ENCODE assay signal across 9 cellular contexts in genomic region chr19:51259348-51260245, GRCh38. TPM values are rescaled to one million over a fixed set of nuclear protein-coding genes. Genes with fewer than 3 reads are reported as not detected.
DNase-seq lines count a peak whose midpoint lies in the region; ATAC-seq and TF ChIP-seq lines count a peak whose summit lies in the region.
"Had no signal": no experiment of that assay in that cellular context is flagged by ENCODE, and none has a peak within 500 bp of the region (broad histone marks: within the 10 kb centered on the region; RNA-seq: fewer than 3 reads in every experiment).

No MANE protein-coding gene starts in this region.

- TF ChIP-seq CTCF in RWPE2 (IDR thresholded peaks at IDR 0.05; ENCODE audit: poor library complexity, severe bottlenecking) (peak; percentile 83), body of pancreas (IDR thresholded peaks at IDR 0.05) (peak in 6 of 7 experiments; percentile 36 to 61 (median 45)), lower lobe of right lung (IDR thresholded peaks at IDR 0.05) (peak; percentile 65), upper lobe of right lung (IDR thresholded peaks at IDR 0.05) (peak; percentile 62)

- no peaks in the 10 kb centered on the region for H3K4me1 ChIP-seq in RWPE2 (ENCODE audit: insufficient read depth, poor library complexity, severe bottlenecking)
- H3K4me1 ChIP-seq in body of pancreas, result no peaks in the 10 kb centered on the region
- no peaks in the 10 kb centered on the region for H3K4me1 ChIP-seq in lower lobe of right lung
- no peaks in the 10 kb centered on the region for H3K4me1 ChIP-seq in upper lobe of right lung

- peak; percentile 42 for DNase-seq in CMK (ENCODE audit: low read depth)
- peak; percentile 65 for DNase-seq in H7
- no peak for DNase-seq in RWPE2 (ENCODE audit: low spot score)
- peak in 3 of 4 donors; percentile 16 to 30 (median 17) for DNase-seq in body of pancreas
- no peak for DNase-seq in lower lobe of right lung
- DNase-seq in upper lobe of right lung, result no peak
- DNase-seq in NCI-H1048 (lab: John Stamatoyannopoulos, UW), result no peak

- H3K27ac ChIP-seq in RWPE2 (ENCODE audit: poor library complexity, severe bottlenecking), result no peak overlapping the region
- no peak overlapping the region for H3K27ac ChIP-seq in body of pancreas
- H3K27ac ChIP-seq in lower lobe of right lung, result no peak overlapping the region
- H3K27ac ChIP-seq in upper lobe of right lung, result no peak overlapping the region

- ATAC-seq in RWPE2 (ENCODE audit: low read depth) (peak; percentile 50; the same call in 1 of the 3 replicates), body of pancreas (no peak), lower lobe of right lung (peak in 1 of 2 donors; percentile 29), upper lobe of right lung (peak; percentile 75), HG03280 (IDR thresholded peaks at IDR 0.05; ENCODE audit: unreplicated experiment) (no peak)

- H3K9me3 ChIP-seq in RWPE2 (ENCODE audit: severe bottlenecking), result no peaks in the 10 kb centered on the region
- H3K9me3 ChIP-seq in body of pancreas, result no peaks in the 10 kb centered on the region
- H3K9me3 ChIP-seq in lower lobe of right lung, result no peaks in the 10 kb centered on the region
- H3K9me3 ChIP-seq in upper lobe of right lung, result no peaks in the 10 kb centered on the region

- 14 to 16% methylated on average over 5 of the region's 5 CpGs for WGBS in body of pancreas, 2 donors

- intact Hi-C loops in body of pancreas (cut with DNase I) (no loop called here), lower lobe of right lung (cut with DNase I) (no loop called here), upper lobe of right lung (cut with DNase I) (no loop called here)

- no peak for TF ChIP-seq POLR2A in body of pancreas (IDR thresholded peaks at IDR 0.05)

- H3K4me3 ChIP-seq in H7 (ENCODE audit: insufficient read depth, low read depth, low read length) (no peak overlapping the region), RWPE2 (ENCODE audit: severe bottlenecking) (no peak overlapping the region), body of pancreas (no peak overlapping the region), lower lobe of right lung (no peak overlapping the region), upper lobe of right lung (no peak overlapping the region)

- H3K27me3 ChIP-seq in H7 (ENCODE audit: control insufficient read depth, insufficient read depth, low read length) (no peaks in the 10 kb centered on the region), RWPE2 (ENCODE audit: insufficient read depth, poor library complexity, severe bottlenecking) (peaks cover 44% of the 10 kb centered on the region), body of pancreas (no peaks in the 10 kb centered on the region), lower lobe of right lung (ENCODE audit: low read depth) (peaks cover 10% of the 10 kb centered on the region), upper lobe of right lung (peaks cover 16% of the 10 kb centered on the region)

- H3K36me3 ChIP-seq in H7 (replicated peaks; ENCODE audit: control insufficient read depth, insufficient read depth, low read length), result no peaks in the 10 kb centered on the region
- H3K36me3 ChIP-seq in RWPE2 (ENCODE audit: low read depth), result no peaks in the 10 kb centered on the region
- H3K36me3 ChIP-seq in body of pancreas (replicated peaks in 1 of 2; ENCODE audit: insufficient read depth in 1 of 2, low read depth in 2 of 2), result no peaks in the 10 kb centered on the region
- no peaks in the 10 kb centered on the region for H3K36me3 ChIP-seq in lower lobe of right lung
- no peaks in the 10 kb centered on the region for H3K36me3 ChIP-seq in upper lobe of right lung

RNA-seq across cellular contexts. Expression of gene SIGLECL1, which starts 8.7 kb away (rescaled TPM):
- total RNA-seq in H7 (2014; rRNA removed; shearing (Covaris generic)), result not detected in 2 replicates
- total RNA-seq in body of pancreas, result not detected
- not detected for total RNA-seq in lower lobe of right lung
- not detected for total RNA-seq in upper lobe of right lung
- total RNA-seq: T-helper 1 cell treated with Interleukin-12 subunit alpha and Interleukin-12 subunit beta and Interleukin-4 antibody, amounts not matched to agents 30 ng/mL and 1 ng/mL, for 36 hours had no signal

RNA-seq across cellular contexts. Expression of gene CD33, which starts 34.7 kb away (rescaled TPM):
- total RNA-seq in H7 (2014; rRNA removed; shearing (Covaris generic)), result 0.04 and 0.28 TPM in 2 replicates
- 1 to 10 TPM; 1.3 TPM for total RNA-seq in body of pancreas
- 32.0 TPM for total RNA-seq in lower lobe of right lung
- total RNA-seq in upper lobe of right lung, result 20.7 TPM

RNA-seq across cellular contexts. Expression of gene IGLON5, which starts 51.8 kb away (rescaled TPM):
- 18.2 and 24.5 TPM in 2 replicates for total RNA-seq in H7 (2014; rRNA removed; shearing (Covaris generic))
- not detected for total RNA-seq in body of pancreas
- not detected for total RNA-seq in lower lobe of right lung
- not detected for total RNA-seq in upper lobe of right lung
- total RNA-seq: T-helper 1 cell treated with Interleukin-12 subunit alpha and Interleukin-12 subunit beta and Interleukin-4 antibody, amounts not matched to agents 30 ng/mL and 1 ng/mL, for 36 hours had no signal

Comparison
In these comparisons a context has a peak if more than half of its experiments do, and no peak if none do; other contexts are left out.
1. DNase-seq: peak in CMK (single experiment), H7 (single experiment) and body of pancreas (3 of 4); none in RWPE2 (single experiment), lower lobe of right lung (single experiment), upper lobe of right lung (single experiment) and NCI-H1048 (single experiment).
2. ATAC-seq: peak in RWPE2 (single experiment) and upper lobe of right lung (single experiment); none in body of pancreas (single experiment) and HG03280 (single experiment).
3. RNA of gene IGLON5, which starts 51.8 kb away (total RNA-seq): 18.2 to 24.5 TPM in H7; not detected in lower lobe of right lung (single experiment), not detected in upper lobe of right lung (single experiment) and not detected in body of pancreas; every median in the first group is over 10 times any median in the second.
4. Peak in every context shown above with its lines, with median percentiles within 50 percentile points of each other: CTCF ChIP-seq.